1 cellular context compared by ENCODE assay signal in the genomic region with DNA sequence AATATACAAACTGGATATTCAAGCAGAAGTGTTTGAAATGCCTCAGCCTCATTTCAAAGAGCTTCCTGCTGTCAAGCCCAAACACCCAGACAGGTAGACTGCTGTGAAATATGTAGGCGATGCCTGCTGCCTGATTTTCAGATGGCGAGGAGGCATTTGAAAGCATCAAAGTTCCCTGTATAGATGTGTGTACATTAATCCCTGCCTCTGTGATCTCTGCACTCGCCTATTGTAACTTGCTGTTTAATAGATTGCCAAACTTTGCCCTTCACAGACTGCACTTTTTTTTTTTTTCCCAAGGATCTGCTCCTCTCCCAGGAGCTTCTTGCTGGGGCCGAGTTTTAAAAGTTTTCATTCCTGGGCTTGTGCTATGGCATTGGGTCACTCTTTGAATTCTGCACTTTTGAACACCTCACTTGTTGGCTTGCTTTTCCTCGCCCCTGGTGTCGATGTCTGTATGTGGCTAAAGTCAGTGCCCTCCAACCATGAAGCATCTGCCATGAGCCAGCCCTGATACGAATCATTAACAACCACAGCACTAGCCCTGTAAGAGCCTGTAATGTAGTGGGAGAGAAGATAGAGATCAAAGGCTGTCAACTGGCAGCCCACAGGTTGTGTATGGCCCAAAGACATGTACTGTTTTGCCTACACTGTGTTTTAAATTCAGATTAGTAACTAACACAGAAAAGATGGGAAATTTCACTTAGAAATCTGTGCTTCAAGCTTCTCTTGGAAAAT.
TF ChIP-seq lines count a peak whose summit lies in the region.

No MANE protein-coding gene starts in this region.

TF ChIP-seq in GM23338, 12 proteins besides CTCF, POLR2A, EP300 and RAD21 (continued from another document):
- TF ChIP-seq, protein P1, sequence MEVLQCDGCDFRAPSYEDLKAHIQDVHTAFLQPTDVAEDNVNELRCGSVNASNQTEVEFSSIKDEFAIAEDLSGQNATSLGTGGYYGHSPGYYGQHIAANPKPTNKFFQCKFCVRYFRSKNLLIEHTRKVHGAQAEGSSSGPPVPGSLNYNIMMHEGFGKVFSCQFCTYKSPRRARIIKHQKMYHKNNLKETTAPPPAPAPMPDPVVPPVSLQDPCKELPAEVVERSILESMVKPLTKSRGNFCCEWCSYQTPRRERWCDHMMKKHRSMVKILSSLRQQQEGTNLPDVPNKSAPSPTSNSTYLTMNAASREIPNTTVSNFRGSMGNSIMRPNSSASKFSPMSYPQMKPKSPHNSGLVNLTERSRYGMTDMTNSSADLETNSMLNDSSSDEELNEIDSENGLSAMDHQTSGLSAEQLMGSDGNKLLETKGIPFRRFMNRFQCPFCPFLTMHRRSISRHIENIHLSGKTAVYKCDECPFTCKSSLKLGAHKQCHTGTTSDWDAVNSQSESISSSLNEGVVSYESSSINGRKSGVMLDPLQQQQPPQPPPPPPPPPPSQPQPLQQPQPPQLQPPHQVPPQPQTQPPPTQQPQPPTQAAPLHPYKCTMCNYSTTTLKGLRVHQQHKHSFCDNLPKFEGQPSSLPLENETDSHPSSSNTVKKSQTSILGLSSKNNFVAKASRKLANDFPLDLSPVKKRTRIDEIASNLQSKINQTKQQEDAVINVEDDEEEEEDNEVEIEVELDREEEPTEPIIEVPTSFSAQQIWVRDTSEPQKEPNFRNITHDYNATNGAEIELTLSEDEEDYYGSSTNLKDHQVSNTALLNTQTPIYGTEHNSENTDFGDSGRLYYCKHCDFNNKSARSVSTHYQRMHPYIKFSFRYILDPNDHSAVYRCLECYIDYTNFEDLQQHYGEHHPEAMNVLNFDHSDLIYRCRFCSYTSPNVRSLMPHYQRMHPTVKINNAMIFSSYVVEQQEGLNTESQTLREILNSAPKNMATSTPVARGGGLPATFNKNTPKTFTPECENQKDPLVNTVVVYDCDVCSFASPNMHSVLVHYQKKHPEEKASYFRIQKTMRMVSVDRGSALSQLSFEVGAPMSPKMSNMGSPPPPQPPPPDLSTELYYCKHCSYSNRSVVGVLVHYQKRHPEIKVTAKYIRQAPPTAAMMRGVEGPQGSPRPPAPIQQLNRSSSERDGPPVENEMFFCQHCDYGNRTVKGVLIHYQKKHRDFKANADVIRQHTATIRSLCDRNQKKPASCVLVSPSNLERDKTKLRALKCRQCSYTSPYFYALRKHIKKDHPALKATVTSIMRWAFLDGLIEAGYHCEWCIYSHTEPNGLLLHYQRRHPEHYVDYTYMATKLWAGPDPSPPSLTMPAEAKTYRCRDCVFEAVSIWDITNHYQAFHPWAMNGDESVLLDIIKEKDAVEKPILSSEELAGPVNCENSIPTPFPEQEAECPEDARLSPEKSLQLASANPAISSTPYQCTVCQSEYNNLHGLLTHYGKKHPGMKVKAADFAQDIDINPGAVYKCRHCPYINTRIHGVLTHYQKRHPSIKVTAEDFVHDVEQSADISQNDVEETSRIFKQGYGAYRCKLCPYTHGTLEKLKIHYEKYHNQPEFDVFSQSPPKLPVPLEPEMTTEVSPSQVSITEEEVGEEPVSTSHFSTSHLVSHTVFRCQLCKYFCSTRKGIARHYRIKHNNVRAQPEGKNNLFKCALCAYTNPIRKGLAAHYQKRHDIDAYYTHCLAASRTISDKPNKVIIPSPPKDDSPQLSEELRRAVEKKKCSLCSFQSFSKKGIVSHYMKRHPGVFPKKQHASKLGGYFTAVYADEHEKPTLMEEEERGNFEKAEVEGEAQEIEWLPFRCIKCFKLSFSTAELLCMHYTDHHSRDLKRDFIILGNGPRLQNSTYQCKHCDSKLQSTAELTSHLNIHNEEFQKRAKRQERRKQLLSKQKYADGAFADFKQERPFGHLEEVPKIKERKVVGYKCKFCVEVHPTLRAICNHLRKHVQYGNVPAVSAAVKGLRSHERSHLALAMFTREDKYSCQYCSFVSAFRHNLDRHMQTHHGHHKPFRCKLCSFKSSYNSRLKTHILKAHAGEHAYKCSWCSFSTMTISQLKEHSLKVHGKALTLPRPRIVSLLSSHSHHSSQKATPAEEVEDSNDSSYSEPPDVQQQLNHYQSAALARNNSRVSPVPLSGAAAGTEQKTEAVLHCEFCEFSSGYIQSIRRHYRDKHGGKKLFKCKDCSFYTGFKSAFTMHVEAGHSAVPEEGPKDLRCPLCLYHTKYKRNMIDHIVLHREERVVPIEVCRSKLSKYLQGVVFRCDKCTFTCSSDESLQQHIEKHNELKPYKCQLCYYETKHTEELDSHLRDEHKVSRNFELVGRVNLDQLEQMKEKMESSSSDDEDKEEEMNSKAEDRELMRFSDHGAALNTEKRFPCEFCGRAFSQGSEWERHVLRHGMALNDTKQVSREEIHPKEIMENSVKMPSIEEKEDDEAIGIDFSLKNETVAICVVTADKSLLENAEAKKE (CRISPR knock-in tag; IDR thresholded peaks at IDR 0.05), result no peak
- TF ChIP-seq EZH2 (IDR thresholded peaks at IDR 0.05; ENCODE audit: low read depth, unreplicated experiment), result no peak
- no peak for TF ChIP-seq ZNF114 (CRISPR knock-in tag; IDR thresholded peaks at IDR 0.05)
- TF ChIP-seq NANOG (IDR thresholded peaks at IDR 0.05; ENCODE audit: borderline replicate concordance), result no peak
- TF ChIP-seq, protein P2, sequence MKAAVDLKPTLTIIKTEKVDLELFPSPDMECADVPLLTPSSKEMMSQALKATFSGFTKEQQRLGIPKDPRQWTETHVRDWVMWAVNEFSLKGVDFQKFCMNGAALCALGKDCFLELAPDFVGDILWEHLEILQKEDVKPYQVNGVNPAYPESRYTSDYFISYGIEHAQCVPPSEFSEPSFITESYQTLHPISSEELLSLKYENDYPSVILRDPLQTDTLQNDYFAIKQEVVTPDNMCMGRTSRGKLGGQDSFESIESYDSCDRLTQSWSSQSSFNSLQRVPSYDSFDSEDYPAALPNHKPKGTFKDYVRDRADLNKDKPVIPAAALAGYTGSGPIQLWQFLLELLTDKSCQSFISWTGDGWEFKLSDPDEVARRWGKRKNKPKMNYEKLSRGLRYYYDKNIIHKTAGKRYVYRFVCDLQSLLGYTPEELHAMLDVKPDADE (IDR thresholded peaks at IDR 0.05), result no peak
- TF ChIP-seq CREB1 (CRISPR knock-in tag; IDR thresholded peaks at IDR 0.05; ENCODE audit: low read depth), result no peak
- no peak for TF ChIP-seq EZH2phosphoT487 (IDR thresholded peaks at IDR 0.05; ENCODE audit: unreplicated experiment)
- TF ChIP-seq, protein P3, sequence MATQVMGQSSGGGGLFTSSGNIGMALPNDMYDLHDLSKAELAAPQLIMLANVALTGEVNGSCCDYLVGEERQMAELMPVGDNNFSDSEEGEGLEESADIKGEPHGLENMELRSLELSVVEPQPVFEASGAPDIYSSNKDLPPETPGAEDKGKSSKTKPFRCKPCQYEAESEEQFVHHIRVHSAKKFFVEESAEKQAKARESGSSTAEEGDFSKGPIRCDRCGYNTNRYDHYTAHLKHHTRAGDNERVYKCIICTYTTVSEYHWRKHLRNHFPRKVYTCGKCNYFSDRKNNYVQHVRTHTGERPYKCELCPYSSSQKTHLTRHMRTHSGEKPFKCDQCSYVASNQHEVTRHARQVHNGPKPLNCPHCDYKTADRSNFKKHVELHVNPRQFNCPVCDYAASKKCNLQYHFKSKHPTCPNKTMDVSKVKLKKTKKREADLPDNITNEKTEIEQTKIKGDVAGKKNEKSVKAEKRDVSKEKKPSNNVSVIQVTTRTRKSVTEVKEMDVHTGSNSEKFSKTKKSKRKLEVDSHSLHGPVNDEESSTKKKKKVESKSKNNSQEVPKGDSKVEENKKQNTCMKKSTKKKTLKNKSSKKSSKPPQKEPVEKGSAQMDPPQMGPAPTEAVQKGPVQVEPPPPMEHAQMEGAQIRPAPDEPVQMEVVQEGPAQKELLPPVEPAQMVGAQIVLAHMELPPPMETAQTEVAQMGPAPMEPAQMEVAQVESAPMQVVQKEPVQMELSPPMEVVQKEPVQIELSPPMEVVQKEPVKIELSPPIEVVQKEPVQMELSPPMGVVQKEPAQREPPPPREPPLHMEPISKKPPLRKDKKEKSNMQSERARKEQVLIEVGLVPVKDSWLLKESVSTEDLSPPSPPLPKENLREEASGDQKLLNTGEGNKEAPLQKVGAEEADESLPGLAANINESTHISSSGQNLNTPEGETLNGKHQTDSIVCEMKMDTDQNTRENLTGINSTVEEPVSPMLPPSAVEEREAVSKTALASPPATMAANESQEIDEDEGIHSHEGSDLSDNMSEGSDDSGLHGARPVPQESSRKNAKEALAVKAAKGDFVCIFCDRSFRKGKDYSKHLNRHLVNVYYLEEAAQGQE (IDR thresholded peaks at IDR 0.05; ENCODE audit: unreplicated experiment), result no peak
- no peak for TF ChIP-seq JUNB (IDR thresholded peaks at IDR 0.05; ENCODE audit: unreplicated experiment)
